Comparison of ENCODE assay signal across 16 cellular contexts in genomic region chr14:60565211-60565610, GRCh38. TPM values are rescaled to one million over a fixed set of nuclear protein-coding genes. Genes with fewer than 3 reads are reported as not detected.
DNase-seq lines count a peak whose midpoint lies in the region; ATAC-seq, FAIRE-seq and TF ChIP-seq lines count a peak whose summit lies in the region.
"Had no signal": no experiment of that assay in that cellular context is flagged by ENCODE, and none has a peak within 500 bp of the region (broad histone marks: within the 10 kb centered on the region; RNA-seq: fewer than 3 reads in every experiment).

No MANE protein-coding gene starts in this region.

- no TSS peak for BruUV-seq in A673 (replicated peaks; lab: Mats Ljungman, UMichigan)

- FAIRE-seq in RCC 7860 (lab: Jason Lieb, UNC) = peak; percentile 58

- TF ChIP-seq CTCF in A673 (conservative IDR thresholded peaks at IDR 0.05; ENCODE audit: low read depth, low read length) (no peak), heart right ventricle (IDR thresholded peaks at IDR 0.05) (no peak), omental fat pad (IDR thresholded peaks at IDR 0.05) (no peak)

- H3K4me1 ChIP-seq in A673 (ENCODE audit: insufficient read depth, low read length, poor library complexity, severe bottlenecking) (no peaks in the 10 kb centered on the region), heart right ventricle (peaks cover 0 to 3% (median 0%) of the 10 kb centered on the region in 9 donors), aorta (ENCODE audit: control insufficient read depth in 1 of 2, insufficient read depth in 2 of 2, low read length in 2 of 2) (peaks cover 0 to 3% of the 10 kb centered on the region in 2 donors)

- 67 to 76% methylated on average over 6 of the region's 6 CpGs for WGBS in heart right ventricle, 2 donors
- 22 to 26% methylated on average over 6 of the region's 6 CpGs for WGBS in aorta, 2 donors

- H3K4me3 ChIP-seq in A673 (ENCODE audit: low read depth, low read length, poor library complexity, severe bottlenecking) (no peak overlapping the region), heart right ventricle (no peak overlapping the region), aorta (ENCODE audit: low read length in 2 of 2) (no peak overlapping the region)
- H3K4me3 ChIP-seq: ovary had no signal

- H3K9me3 ChIP-seq in A673 (ENCODE audit: low read depth, low read length, poor library complexity, severe bottlenecking) (no peaks in the 10 kb centered on the region), heart right ventricle (no peaks in the 10 kb centered on the region), aorta (ENCODE audit: control insufficient read depth, low read length) (no peaks in the 10 kb centered on the region)
- H3K9me3 ChIP-seq: ovary had no signal

- H3K27ac ChIP-seq in A673 (ENCODE audit: low read depth, low read length, poor library complexity, severe bottlenecking) (no peak overlapping the region), heart right ventricle (no peak overlapping the region), aorta (ENCODE audit: low read depth in 1 of 2, low read length in 2 of 2) (no peak overlapping the region)
- H3K27ac ChIP-seq: ovary had no signal

- DNase-seq in A673 (ENCODE audit: low spot score) (peak; percentile 56), H4 (ENCODE audit: low spot score) (peak; percentile 65), RCC 7860 (ENCODE audit: low spot score) (peak; percentile 42), glomerular visceral epithelial cell (ENCODE audit: extremely low spot score) (peak; percentile 84), COLO668 (lab: John Stamatoyannopoulos, UW; ENCODE audit: unreplicated experiment) (no peak), heart right ventricle (no peak), omental fat pad (ENCODE audit: low spot score) (no peak), aorta (no peak)
- DNase-seq: activated CD4-positive, alpha-beta T cell treated with anti-CD3 and anti-CD28 coated beads for 1 hour; NCI-H748 treated with DMSO at 0.1 percent for 48 hours; ovary; stimulated activated CD4-positive, alpha-beta T cell treated with anti-CD3 and anti-CD28 coated beads, Interleukin-4, amount 100 ng/mL, for 4 hours had no signal

- no peaks in the 10 kb centered on the region for H3K36me3 ChIP-seq in A673 (ENCODE audit: insufficient read depth, low read length, poor library complexity, severe bottlenecking)
- H3K36me3 ChIP-seq in heart right ventricle = no peaks in the 10 kb centered on the region
- H3K36me3 ChIP-seq in aorta (ENCODE audit: control insufficient read depth in 1 of 2, insufficient read depth in 2 of 2, low read length in 1 of 2) = no peaks in the 10 kb centered on the region
- H3K36me3 ChIP-seq: ovary had no signal

- no peaks in the 10 kb centered on the region for H3K27me3 ChIP-seq in A673 (replicated peaks; ENCODE audit: insufficient read depth, low read depth, low read length, poor library complexity)
- peaks cover 0 to 13% (median 0%) of the 10 kb centered on the region in 7 donors for H3K27me3 ChIP-seq in heart right ventricle
- no peaks in the 10 kb centered on the region for H3K27me3 ChIP-seq in aorta (ENCODE audit: control insufficient read depth in 1 of 2, insufficient read depth in 2 of 2, low read length in 1 of 2)
- H3K27me3 ChIP-seq: ovary had no signal

- intact Hi-C loops in A673 (cut with micrococcal nuclease; ENCODE audit: unreplicated experiment) = no loop called here
- intact Hi-C loops in heart right ventricle (cut with DNase I) = loop anchor here in 6 of 10 donors (5.0 to 10.0 kb wide), 5 partner anchors 210 to 600 kb away; no protein-coding TSS in a partner anchor
- intact Hi-C loops in aorta (cut with DNase I) = no loop called here

- ATAC-seq in heart right ventricle = no peak
- no peak for ATAC-seq in omental fat pad (ENCODE audit: low FRiP score)
- no peak for ATAC-seq in aorta (ENCODE audit: low FRiP score)
- ATAC-seq: activated T-helper 17 cell treated with anti-CD3 and anti-CD28 coated beads, Interleukin-2, amount 50 U/mL, for 72 hours; HCT116 had no signal

- POLR2A ChIA-PET in A673 (lab: Charles Lee; ENCODE audit: low non-redundant PET) = no interaction called here

- CTCF ChIA-PET in A673 (lab: Charles Lee) = no interaction called here

RNA-seq across cellular contexts. Expression of gene SIX6, which starts 56.3 kb away (rescaled TPM):
- total RNA-seq in A673 (2021) = 0.13 and 0.28 TPM in 2 replicates
- not detected in 2 replicates for total RNA-seq in H4 (2014; rRNA removed; shearing (Covaris generic))
- not detected for total RNA-seq in heart right ventricle
- not detected for polyA plus RNA-seq in heart right ventricle
- total RNA-seq in omental fat pad = not detected
- total RNA-seq in aorta = not detected
- polyA plus RNA-seq in aorta = not detected
- total RNA-seq: activated T-helper 17 cell treated with anti-CD3 and anti-CD28 coated beads, Interleukin-2, amount 50 U/mL, for 72 hours; glomerular endothelial cell; lower leg skin; ovary had no signal
- polyA plus RNA-seq: ovary had no signal

Comparison
In these comparisons a context has a peak if more than half of its experiments do, and no peak if none do; other contexts are left out.
1. DNase-seq: peak in A673 (single experiment), H4 (single experiment), RCC 7860 (single experiment) and glomerular visceral epithelial cell (single experiment); none in COLO668 (single experiment), heart right ventricle (0 of 2), omental fat pad (single experiment) and aorta (0 of 2).
2. intact Hi-C loops: an anchor here in heart right ventricle (5.0 to 10.0 kb wide); none called in A673 and aorta.